Comparison of ENCODE assay signal across 8 cellular contexts in genomic region chr7:1065263-1066260, GRCh38. TPM values are rescaled to one million over a fixed set of nuclear protein-coding genes. Genes with fewer than 3 reads are reported as not detected.
DNase-seq lines count a peak whose midpoint lies in the region; ATAC-seq and TF ChIP-seq lines count a peak whose summit lies in the region.

No MANE protein-coding gene starts in this region.

- ATAC-seq in HG03045 (IDR thresholded peaks at IDR 0.05; ENCODE audit: unreplicated experiment) = peak; percentile 52
- no peak for ATAC-seq in HG02970 (IDR thresholded peaks at IDR 0.05; ENCODE audit: low FRiP score, unreplicated experiment)

- DNase-seq in NCI-H82 (lab: John Stamatoyannopoulos, UW) (peak; percentile 82), mesenteric fat pad (ENCODE audit: low spot score) (peak; percentile 96)
- peak; percentile 50 to 73 for DNase-seq in activated CD8-positive, alpha-beta memory T cell treated with anti-CD3 and anti-CD28 coated beads for 1 hour (ENCODE audit: extremely low read depth in 1 of 2, low read depth in 1 of 2)
- DNase-seq in effector CD8-positive, alpha-beta T cell (lab: John Stamatoyannopoulos, UW) = peak; percentile 71
- DNase-seq in stimulated activated CD8-positive, alpha-beta memory T cell treated with anti-CD3 and anti-CD28 coated beads, Interleukin-15, amount 100 ng/mL, for 48 hours (ENCODE audit: low read depth in 2 of 2) = peak; percentile 64 to 65

- TF ChIP-seq CTCF in GM12874 (IDR thresholded peaks at IDR 0.05; ENCODE audit: insufficient read depth, low read depth, low read length) = peak; percentile 92

RNA-seq across cellular contexts. Expression of gene GPR146, which starts 21.2 kb away (rescaled TPM):
- total RNA-seq in mesenteric fat pad = 54.1 TPM

RNA-seq across cellular contexts. Expression of gene GPER1, which starts 22.4 kb away (rescaled TPM):
- 8.1 TPM for total RNA-seq in mesenteric fat pad
